Comparison of ENCODE assay signal across 10 cellular contexts in genomic region chrX:39491548-39492297, GRCh38.
DNase-seq lines count a peak whose midpoint lies in the region; ATAC-seq and TF ChIP-seq lines count a peak whose summit lies in the region.
"Had no signal": no experiment of that assay in that cellular context is flagged by ENCODE, and none has a peak within 500 bp of the region (broad histone marks: within the 10 kb centered on the region; RNA-seq: fewer than 3 reads in every experiment).

No MANE protein-coding gene starts in this region.

- DNase-seq in NOMO-1 treated with DMSO at 0.1 percent for 48 hours (lab: John Stamatoyannopoulos, UW; ENCODE audit: unreplicated experiment) = peak; percentile 70
- DNase-seq in activated T-cell treated with anti-CD3 and anti-CD28 coated beads, Interleukin-2, amount 50 U/mL, for 24 hours = peak; percentile 60
- peak; percentile 70 for DNase-seq in stimulated activated CD4-positive, alpha-beta T cell treated with anti-CD3 and anti-CD28 coated beads, Interleukin-15, amount 100 ng/mL, for 24 hours
- no peak for DNase-seq in COLO829 (ENCODE audit: low spot score)
- no peak for DNase-seq in NCI-H128 (lab: John Stamatoyannopoulos, UW; ENCODE audit: unreplicated experiment)
- DNase-seq in prostate gland (ENCODE audit: low spot score) = no peak
- no peak for DNase-seq in amygdala (lab: John Stamatoyannopoulos, UW)
- DNase-seq: gastrocnemius medialis had no signal

- H3K4me1 Mint-ChIP-seq in activated T-cell treated with anti-CD3 and anti-CD28 coated beads, Interleukin-2, amount 50 U/mL, for 24 hours (ENCODE audit: low read depth) = peaks cover 42% of the 10 kb centered on the region

- H3K9me3 ChIP-seq in prostate gland = no peaks in the 10 kb centered on the region
- H3K9me3 ChIP-seq: gastrocnemius medialis had no signal

- H3K36me3 ChIP-seq in prostate gland = no peaks in the 10 kb centered on the region
- H3K36me3 ChIP-seq: gastrocnemius medialis had no signal

- H3K27ac ChIP-seq in prostate gland = no peak overlapping the region
- H3K27ac ChIP-seq: gastrocnemius medialis, KMS-11 had no signal

- H3K4me1 ChIP-seq in prostate gland (replicated peaks) = no peaks in the 10 kb centered on the region

- TF ChIP-seq CTCF in prostate gland (IDR thresholded peaks at IDR 0.05) = no peak

- no peak overlapping the region for H3K4me3 ChIP-seq in prostate gland
- H3K4me3 ChIP-seq: gastrocnemius medialis had no signal

- H3K27me3 Mint-ChIP-seq in activated T-cell treated with anti-CD3 and anti-CD28 coated beads, Interleukin-2, amount 50 U/mL, for 24 hours = peaks cover 39% of the 10 kb centered on the region

- H3K36me3 Mint-ChIP-seq in activated T-cell treated with anti-CD3 and anti-CD28 coated beads, Interleukin-2, amount 50 U/mL, for 24 hours (ENCODE audit: low read depth) = no peaks in the 10 kb centered on the region

- H3K4me3 Mint-ChIP-seq in activated T-cell treated with anti-CD3 and anti-CD28 coated beads, Interleukin-2, amount 50 U/mL, for 24 hours = no peak overlapping the region

- intact Hi-C loops in prostate gland (cut with DNase I) = no loop called here

- ATAC-seq in GM21515 (IDR thresholded peaks at IDR 0.05; ENCODE audit: unreplicated experiment) = peak; percentile 67

- H3K9me3 Mint-ChIP-seq in activated T-cell treated with anti-CD3 and anti-CD28 coated beads, Interleukin-2, amount 50 U/mL, for 24 hours = no peaks in the 10 kb centered on the region

- TF ChIP-seq POLR2A in prostate gland (IDR thresholded peaks at IDR 0.05) = no peak

- WGBS in prostate gland = 52% methylated on average over 9 of the region's 10 CpGs

- no peaks in the 10 kb centered on the region for H3K27me3 ChIP-seq in prostate gland (replicated peaks; ENCODE audit: insufficient read depth)
- H3K27me3 ChIP-seq: gastrocnemius medialis had no signal

- H3K27ac Mint-ChIP-seq in activated T-cell treated with anti-CD3 and anti-CD28 coated beads, Interleukin-2, amount 50 U/mL, for 24 hours = peak overlapping the region; percentile 45

Comparison
In these comparisons a context has a peak if more than half of its experiments do, and no peak if none do; other contexts are left out.
1. DNase-seq: peak in NOMO-1 treated with DMSO at 0.1 percent for 48 hours (single experiment), activated T-cell treated with anti-CD3 and anti-CD28 coated beads, Interleukin-2, amount 50 U/mL, for 24 hours (single experiment) and stimulated activated CD4-positive, alpha-beta T cell treated with anti-CD3 and anti-CD28 coated beads, Interleukin-15, amount 100 ng/mL, for 24 hours (single experiment); none in COLO829 (single experiment), NCI-H128 (single experiment), prostate gland (single experiment) and amygdala (0 of 56).